ENCODE assay signal across 24 cellular contexts in the genomic region with DNA sequence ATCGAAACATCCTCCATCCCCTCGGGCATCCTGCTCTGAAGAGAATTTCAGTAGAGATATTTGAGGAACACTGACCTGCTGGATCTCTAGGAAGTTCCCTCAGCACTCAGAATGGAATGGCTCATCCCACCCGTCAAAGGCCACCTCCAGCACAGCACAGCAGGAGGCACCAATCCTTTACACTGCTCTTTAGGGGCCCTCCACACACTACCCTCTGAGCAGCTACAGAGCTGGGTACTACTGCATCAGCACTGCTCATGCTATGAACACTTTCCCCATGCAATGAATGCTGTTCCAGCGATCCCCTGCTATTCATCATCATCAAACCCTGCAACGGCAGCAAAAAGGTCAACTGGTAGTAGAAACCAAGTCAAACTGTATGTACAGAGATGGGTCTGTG. TPM values are rescaled to one million over a fixed set of nuclear protein-coding genes. Genes with fewer than 3 reads are reported as not detected.
"Had no signal": no experiment of that assay in that cellular context is flagged by ENCODE, and none has a peak within 500 bp of the region (broad histone marks: within the 10 kb centered on the region; RNA-seq: fewer than 3 reads in every experiment).

No MANE protein-coding gene starts in this region.

- H3K9me3 Mint-ChIP-seq: effector memory CD8-positive, alpha-beta T cell; memory B cell; naive thymus-derived CD4-positive, alpha-beta T cell; nephron; stimulated activated naive B cell treated with anti-CD40 and anti-IgM and Interleukin-4, amounts not matched to agents 10 μg/mL and 1 μg/mL and 100 μg/mL, for 72 hours; stimulated activated naive CD8-positive, alpha-beta T cell treated with anti-CD3 and anti-CD28 coated beads, Interleukin-15, Interleukin-2, amounts not matched to agents 100 ng/mL and 50 ng/mL, for 24 hours had no signal

- H3K9me3 ChIP-seq: gastrocnemius medialis, heart left ventricle, prostate gland, right atrium auricular region, sigmoid colon, suprapubic skin, transverse colon, vagina had no signal

- H3K27me3 ChIP-seq: gastrocnemius medialis, heart left ventricle, hepatocyte, neural progenitor cell, right atrium auricular region, sigmoid colon, suprapubic skin, transverse colon, vagina had no signal

- H3K9ac ChIP-seq: neural progenitor cell had no signal

- H3K27ac ChIP-seq: coronary artery, gastrocnemius medialis, heart left ventricle, hepatocyte, neural progenitor cell, prostate gland, right atrium auricular region, sigmoid colon, suprapubic skin, transverse colon, vagina had no signal

- H3K4me1 ChIP-seq: gastrocnemius medialis, prostate gland, right atrium auricular region, sigmoid colon, suprapubic skin, vagina had no signal

- ATAC-seq: effector memory CD8-positive, alpha-beta T cell; gastrocnemius medialis; heart left ventricle; left lobe of liver; naive thymus-derived CD4-positive, alpha-beta T cell; stimulated activated naive B cell treated with anti-CD40 and anti-IgM and Interleukin-4, amounts not matched to agents 10 μg/mL and 1 μg/mL and 100 μg/mL, for 72 hours had no signal

- H3K4me1 Mint-ChIP-seq: memory B cell; naive thymus-derived CD4-positive, alpha-beta T cell; stimulated activated naive B cell treated with anti-CD40 and anti-IgM and Interleukin-4, amounts not matched to agents 10 μg/mL and 1 μg/mL and 100 μg/mL, for 72 hours had no signal

- H3K4me3 Mint-ChIP-seq: effector memory CD8-positive, alpha-beta T cell; memory B cell; naive thymus-derived CD4-positive, alpha-beta T cell; nephron; neural progenitor cell; stimulated activated naive B cell treated with anti-CD40 and anti-IgM and Interleukin-4, amounts not matched to agents 10 μg/mL and 1 μg/mL and 100 μg/mL, for 72 hours; stimulated activated naive CD8-positive, alpha-beta T cell treated with anti-CD3 and anti-CD28 coated beads, Interleukin-15, Interleukin-2, amounts not matched to agents 100 ng/mL and 50 ng/mL, for 24 hours had no signal

- H2AFZ ChIP-seq: hepatocyte, neural progenitor cell had no signal

- H3K4me3 ChIP-seq: coronary artery, gastrocnemius medialis, heart left ventricle, hepatocyte, lung, neural progenitor cell, prostate gland, right atrium auricular region, sigmoid colon, suprapubic skin, transverse colon, vagina had no signal

- H3K27me3 Mint-ChIP-seq: memory B cell; stimulated activated naive B cell treated with anti-CD40 and anti-IgM and Interleukin-4, amounts not matched to agents 10 μg/mL and 1 μg/mL and 100 μg/mL, for 72 hours had no signal

- H3K36me3 ChIP-seq: gastrocnemius medialis, heart left ventricle, neural progenitor cell, prostate gland, right atrium auricular region, sigmoid colon, suprapubic skin, transverse colon, vagina had no signal

- H3K27ac Mint-ChIP-seq: effector memory CD8-positive, alpha-beta T cell; memory B cell; naive thymus-derived CD4-positive, alpha-beta T cell; nephron; neural progenitor cell; stimulated activated naive B cell treated with anti-CD40 and anti-IgM and Interleukin-4, amounts not matched to agents 10 μg/mL and 1 μg/mL and 100 μg/mL, for 72 hours; stimulated activated naive CD8-positive, alpha-beta T cell treated with anti-CD3 and anti-CD28 coated beads, Interleukin-15, Interleukin-2, amounts not matched to agents 100 ng/mL and 50 ng/mL, for 24 hours had no signal

- H3K36me3 Mint-ChIP-seq: memory B cell; naive thymus-derived CD4-positive, alpha-beta T cell; stimulated activated naive B cell treated with anti-CD40 and anti-IgM and Interleukin-4, amounts not matched to agents 10 μg/mL and 1 μg/mL and 100 μg/mL, for 72 hours had no signal

- H3K4me2 ChIP-seq: hepatocyte, neural progenitor cell had no signal

- DNase-seq: dermis blood vessel endothelial cell; effector memory CD8-positive, alpha-beta T cell; gastrocnemius medialis; heart left ventricle; kidney; midbrain; naive thymus-derived CD4-positive, alpha-beta T cell; sigmoid colon; stimulated activated CD4-positive, alpha-beta T cell treated with anti-CD3 and anti-CD28 coated beads, Interleukin-2, amount 100 ng/mL, for 24 hours; stimulated activated CD4-positive, alpha-beta T cell treated with anti-CD3 and anti-CD28 coated beads, Interleukin-4, amount 100 ng/mL, for 24 hours; stimulated activated naive B cell treated with anti-CD40 and anti-IgM and Interleukin-4, amounts not matched to agents 10 μg/mL and 1 μg/mL and 100 μg/mL, for 72 hours; transverse colon had no signal

RNA-seq across cellular contexts. Expression of a gene that starts 40.5 kb away (rescaled TPM):
- polyA plus RNA-seq: naive thymus-derived CD4-positive, alpha-beta T cell had no signal
